In the genomic region with DNA sequence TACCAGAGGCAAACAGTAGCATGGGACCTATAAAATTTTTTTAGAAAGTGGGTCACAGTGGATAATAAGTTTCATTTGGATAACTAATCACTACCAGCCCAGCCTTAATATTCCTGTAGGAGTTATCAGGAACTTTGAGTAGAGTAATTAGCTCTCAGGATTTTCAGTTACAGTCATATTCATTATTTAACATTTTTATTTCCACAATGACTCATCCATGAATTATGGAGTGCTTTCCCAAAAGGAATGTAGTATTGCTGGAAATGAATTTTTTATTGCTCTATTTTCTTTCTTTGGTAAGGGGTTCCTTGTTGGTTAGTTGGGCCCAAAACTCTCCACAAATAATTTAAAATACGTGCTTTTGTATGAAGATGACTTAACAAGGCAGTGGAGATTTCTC, we compare ENCODE assay signal across 14 cellular contexts. TPM values are rescaled to one million over a fixed set of nuclear protein-coding genes. Genes with fewer than 3 reads are reported as not detected.
DNase-seq lines count a peak whose midpoint lies in the region; ATAC-seq and TF ChIP-seq lines count a peak whose summit lies in the region.
"Had no signal": no experiment of that assay in that cellular context is flagged by ENCODE, and none has a peak within 500 bp of the region (broad histone marks: within the 10 kb centered on the region; RNA-seq: fewer than 3 reads in every experiment).

No MANE protein-coding gene starts in this region.

- peak overlapping the region; percentile 63 for H3K27ac ChIP-seq in RWPE2 (ENCODE audit: poor library complexity, severe bottlenecking)
- no peak overlapping the region for H3K27ac ChIP-seq in right lobe of liver
- H3K27ac ChIP-seq: heart left ventricle had no signal

- ATAC-seq in RWPE2 (ENCODE audit: low read depth) (peak; percentile 87), right lobe of liver (no peak), HG03378 (IDR thresholded peaks at IDR 0.05; ENCODE audit: unreplicated experiment) (no peak)
- ATAC-seq: heart left ventricle; left lobe of liver; naive thymus-derived CD8-positive, alpha-beta T cell; sciatic nerve; WTC11 had no signal

- H3K36me3 ChIP-seq in RWPE2 (ENCODE audit: low read depth) = no peaks in the 10 kb centered on the region; the same call in 1 of the 2 replicates
- no peaks in the 10 kb centered on the region for H3K36me3 ChIP-seq in right lobe of liver
- H3K36me3 ChIP-seq: heart left ventricle had no signal

- DNase-seq in GM04504 (ENCODE audit: low read depth) = peak; percentile 17
- no peak for DNase-seq in RWPE2 (ENCODE audit: low spot score)
- peak; percentile 43 for DNase-seq in fibroblast of mammary gland (ENCODE audit: low read depth)
- peak; percentile 32 for DNase-seq in stromal cell of bone marrow (ENCODE audit: low read depth)
- no peak for DNase-seq in posterior cingulate gyrus
- no peak for DNase-seq in right lobe of liver
- DNase-seq: activated CD8-positive, alpha-beta memory T cell treated with anti-CD3 and anti-CD28 coated beads, Interleukin-2, amount 50 U/mL, for 4 hours; DMS 273 treated with DMSO at 0.1 percent for 48 hours; heart left ventricle; naive thymus-derived CD8-positive, alpha-beta T cell had no signal

- H3K4me1 ChIP-seq in RWPE2 (ENCODE audit: insufficient read depth, poor library complexity, severe bottlenecking) (peaks cover 37% of the 10 kb centered on the region), right lobe of liver (no peaks in the 10 kb centered on the region)

- H3K27me3 ChIP-seq in RWPE2 (ENCODE audit: insufficient read depth, poor library complexity, severe bottlenecking) = no peaks in the 10 kb centered on the region
- no peaks in the 10 kb centered on the region for H3K27me3 ChIP-seq in right lobe of liver
- H3K27me3 ChIP-seq: heart left ventricle had no signal

- H3K9me3 ChIP-seq in RWPE2 (ENCODE audit: severe bottlenecking) (no peaks in the 10 kb centered on the region), right lobe of liver (no peaks in the 10 kb centered on the region)
- H3K9me3 ChIP-seq: heart left ventricle had no signal

- H3K4me3 ChIP-seq in RWPE2 (ENCODE audit: severe bottlenecking) = no peak overlapping the region
- no peak overlapping the region for H3K4me3 ChIP-seq in fibroblast of mammary gland (ENCODE audit: control insufficient read depth, low read depth, low read length)
- H3K4me3 ChIP-seq in right lobe of liver = no peak overlapping the region
- H3K4me3 ChIP-seq: heart left ventricle had no signal

- 83% methylated on average over 1 of the region's 1 CpG for WGBS in right lobe of liver (ENCODE audit: insufficient coverage, low coverage, low lambda C conversion rate, missing lambda C conversion rate)

- TF ChIP-seq CTCF in RWPE2 (IDR thresholded peaks at IDR 0.05; ENCODE audit: poor library complexity, severe bottlenecking) (no peak), fibroblast of mammary gland (conservative IDR thresholded peaks at IDR 0.05; ENCODE audit: control insufficient read depth, insufficient read depth, low read depth, low read length) (no peak), right lobe of liver (IDR thresholded peaks at IDR 0.05) (no peak)

- intact Hi-C loops in posterior cingulate gyrus (cut with DNase I) (no loop called here), right lobe of liver (cut with DNase I) (no loop called here)

- no peak for TF ChIP-seq POLR2A in right lobe of liver (IDR thresholded peaks at IDR 0.05)

RNA-seq across cellular contexts. Expression of a gene that starts 53.7 kb away (rescaled TPM):
- 10 to 100 TPM; 24.8 to 30.8 (median 28.6) TPM for total RNA-seq in right lobe of liver

Comparison
In these comparisons a context has a peak if more than half of its experiments do, and no peak if none do; other contexts are left out.
1. DNase-seq: peak in GM04504 (single experiment), fibroblast of mammary gland (single experiment) and stromal cell of bone marrow (single experiment); none in RWPE2 (single experiment), posterior cingulate gyrus (0 of 10) and right lobe of liver (0 of 3).